17 cellular contexts compared by ENCODE assay signal in the genomic region with DNA sequence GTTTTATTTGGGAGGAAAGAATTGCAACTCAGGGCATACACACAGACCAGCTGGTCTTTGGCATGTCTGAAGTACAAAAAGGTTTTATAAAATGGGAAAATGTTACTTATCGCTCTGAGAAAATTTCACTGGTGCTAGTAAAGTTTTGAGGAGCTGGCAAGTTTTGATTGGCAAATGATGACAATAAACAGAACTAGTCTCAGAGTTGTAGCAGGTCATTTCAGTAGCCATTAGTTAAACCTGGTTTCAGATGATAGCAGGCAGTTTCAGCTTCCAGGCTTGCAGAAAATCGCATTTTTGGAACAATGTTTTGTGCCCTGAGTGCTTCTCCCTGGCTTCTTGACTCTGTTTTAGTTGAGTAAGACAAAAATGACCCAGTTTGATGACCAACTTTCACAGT. TPM values are rescaled to one million over a fixed set of nuclear protein-coding genes. Genes with fewer than 3 reads are reported as not detected.
DNase-seq lines count a peak whose midpoint lies in the region; ATAC-seq and TF ChIP-seq lines count a peak whose summit lies in the region.
"Had no signal": no experiment of that assay in that cellular context is flagged by ENCODE, and none has a peak within 500 bp of the region (broad histone marks: within the 10 kb centered on the region; RNA-seq: fewer than 3 reads in every experiment).

No MANE protein-coding gene starts in this region.

- TF ChIP-seq CTCF in DOHH2 (IDR thresholded peaks at IDR 0.05; ENCODE audit: low read depth, low read length, poor library complexity, severe bottlenecking) (no peak), SU-DHL-6 (IDR thresholded peaks at IDR 0.05; ENCODE audit: insufficient read depth, low read length, poor library complexity, severe bottlenecking) (no peak), mucosa of descending colon (IDR thresholded peaks at IDR 0.05) (no peak)

- peak overlapping the region; percentile 1 to 97 (median 31); a peak in 16 of 22 replicates for H3K27ac ChIP-seq in BLaER1 treated with 17β-estradiol and CSF1 and Interleukin-3, amounts not matched to agents 10 nM and 100 nM
- H3K27ac ChIP-seq in DOHH2 (ENCODE audit: low read depth, low read length): peak overlapping the region; percentile 2
- H3K27ac ChIP-seq in SU-DHL-6 (ENCODE audit: low read depth, low read length): peak overlapping the region; percentile 74
- H3K27ac ChIP-seq: left ventricle myocardium inferior, psoas muscle, suprapubic skin had no signal

- no peaks in the 10 kb centered on the region for H3K79me2 ChIP-seq in DOHH2 (ENCODE audit: control insufficient read depth, low read length)
- no peaks in the 10 kb centered on the region for H3K79me2 ChIP-seq in SU-DHL-6 (ENCODE audit: insufficient read depth, low read length)

- peaks cover 41 to 97% (median 66%) of the 10 kb centered on the region in 10 experiments for H3K4me1 ChIP-seq in BLaER1 treated with 17β-estradiol and CSF1 and Interleukin-3, amounts not matched to agents 10 nM and 100 nM
- H3K4me1 ChIP-seq in DOHH2 (ENCODE audit: control insufficient read depth, low read length): peaks cover 95% of the 10 kb centered on the region
- peaks cover 30% of the 10 kb centered on the region for H3K4me1 ChIP-seq in mucosa of descending colon (ENCODE audit: low read depth)

- peak overlapping the region; percentile 89 to 100 (median 96) for H3K27ac Mint-ChIP-seq in immature natural killer cell
- H3K27ac Mint-ChIP-seq: GM23338 had no signal

- H3K9me3 ChIP-seq in BLaER1 treated with 17β-estradiol and CSF1 and Interleukin-3, amounts not matched to agents 10 nM and 100 nM (replicated peaks in 1 of 11): no peaks in the 10 kb centered on the region
- H3K9me3 ChIP-seq in DOHH2 (ENCODE audit: control insufficient read depth, insufficient read depth, low read length) (no peaks in the 10 kb centered on the region), SU-DHL-6 (ENCODE audit: insufficient read depth, low read length) (no peaks in the 10 kb centered on the region), mucosa of descending colon (no peaks in the 10 kb centered on the region)
- H3K9me3 ChIP-seq: left ventricle myocardium inferior, psoas muscle, suprapubic skin had no signal

- peak overlapping the region in 3 of 11 experiments; percentile 3 to 95 (median 58); a peak in 3 of 22 replicates for H3K4me2 ChIP-seq in BLaER1 treated with 17β-estradiol and CSF1 and Interleukin-3, amounts not matched to agents 10 nM and 100 nM
- peak overlapping the region; percentile 0; the same call in 1 of the 2 replicates for H3K4me2 ChIP-seq in DOHH2 (ENCODE audit: low read length)
- H3K4me2 ChIP-seq in SU-DHL-6 (ENCODE audit: low read depth, low read length, poor library complexity, severe bottlenecking): peak overlapping the region; percentile 26
- H3K4me2 ChIP-seq: GM23338 had no signal

- DNase-seq in immature natural killer cell (no peak), mucosa of descending colon (no peak), DMS 273 (lab: John Stamatoyannopoulos, UW; ENCODE audit: unreplicated experiment) (no peak)
- DNase-seq: AML-193, anterior cingulate cortex, left ventricle myocardium inferior, NCI-H1694, NCI-H510A, psoas muscle had no signal

- no peak overlapping the region for H3K4me3 ChIP-seq in BLaER1 treated with 17β-estradiol and CSF1 and Interleukin-3, amounts not matched to agents 10 nM and 100 nM
- H3K4me3 ChIP-seq in DOHH2 (ENCODE audit: low read length) (no peak overlapping the region), SU-DHL-6 (ENCODE audit: insufficient read depth, low read length, poor library complexity, severe bottlenecking) (no peak overlapping the region), mucosa of descending colon (no peak overlapping the region)
- H3K4me3 ChIP-seq: GM23338, left ventricle myocardium inferior, psoas muscle, suprapubic skin had no signal

- no peaks in the 10 kb centered on the region for H3K9me3 Mint-ChIP-seq in immature natural killer cell
- H3K9me3 Mint-ChIP-seq: GM23338 had no signal

- H3K27me3 ChIP-seq in BLaER1 treated with 17β-estradiol and CSF1 and Interleukin-3, amounts not matched to agents 10 nM and 100 nM: no peaks in the 10 kb centered on the region
- no peaks in the 10 kb centered on the region for H3K27me3 ChIP-seq in DOHH2 (ENCODE audit: control insufficient read depth, low read length)
- no peaks in the 10 kb centered on the region for H3K27me3 ChIP-seq in SU-DHL-6 (ENCODE audit: low read length)
- H3K27me3 ChIP-seq: suprapubic skin had no signal

- intact Hi-C loops in mucosa of descending colon (cut with DNase I, micrococcal nuclease): no loop called here

- H3K36me3 ChIP-seq in BLaER1 treated with 17β-estradiol and CSF1 and Interleukin-3, amounts not matched to agents 10 nM and 100 nM: peaks cover 25 to 38% (median 29%) of the 10 kb centered on the region in 11 experiments
- H3K36me3 ChIP-seq in DOHH2 (ENCODE audit: control insufficient read depth, low read length): peaks cover 20% of the 10 kb centered on the region
- H3K36me3 ChIP-seq in SU-DHL-6 (ENCODE audit: low read length): peaks cover 16% of the 10 kb centered on the region
- peaks cover 7% of the 10 kb centered on the region for H3K36me3 ChIP-seq in mucosa of descending colon (ENCODE audit: low read depth)

- peaks cover 15 to 35% (median 29%) of the 10 kb centered on the region in 3 donors for H3K27me3 Mint-ChIP-seq in immature natural killer cell (ENCODE audit: low read depth in 3 of 3)

- H3K4me1 Mint-ChIP-seq in immature natural killer cell: peaks cover 89 to 94% of the 10 kb centered on the region in 2 donors

- ATAC-seq in mucosa of descending colon: no peak
- no peak for ATAC-seq in GM19324 (IDR thresholded peaks at IDR 0.05; ENCODE audit: low FRiP score, unreplicated experiment)
- ATAC-seq in GM18907 (IDR thresholded peaks at IDR 0.05; ENCODE audit: unreplicated experiment): no peak
- ATAC-seq: GM23338, psoas muscle had no signal

- peaks cover 23 to 30% (median 26%) of the 10 kb centered on the region in 3 donors for H3K36me3 Mint-ChIP-seq in immature natural killer cell

- H3K9ac ChIP-seq in BLaER1 treated with 17β-estradiol and CSF1 and Interleukin-3, amounts not matched to agents 10 nM and 100 nM: peak overlapping the region in 2 of 11 experiments; percentile 20 to 31; a peak in 1 of 22 replicates
- H3K9ac ChIP-seq in SU-DHL-6 (ENCODE audit: low read length): peak overlapping the region; percentile 18; the same call in 1 of the 2 replicates

- peaks cover 63% of the 10 kb centered on the region for H3F3A ChIP-seq in DOHH2 (ENCODE audit: control insufficient read depth, insufficient read depth)
- H3F3A ChIP-seq in SU-DHL-6 (ENCODE audit: insufficient read depth): peaks cover 80% of the 10 kb centered on the region

- no peaks in the 10 kb centered on the region for H3K9me2 ChIP-seq in DOHH2 (replicated peaks; ENCODE audit: control insufficient read depth, low read length)
- H3K9me2 ChIP-seq in SU-DHL-6 (replicated peaks; ENCODE audit: insufficient read depth, low read length): no peaks in the 10 kb centered on the region

- peak overlapping the region; percentile 84 for H2AFZ ChIP-seq in SU-DHL-6 (ENCODE audit: low read depth, low read length, severe bottlenecking)
- H2AFZ ChIP-seq: GM23338 had no signal

- H4K20me1 ChIP-seq in BLaER1 treated with 17β-estradiol and CSF1 and Interleukin-3, amounts not matched to agents 10 nM and 100 nM: peaks cover 5 to 34% (median 14%) of the 10 kb centered on the region in 11 experiments; a peak in 20 of 22 replicates
- H4K20me1 ChIP-seq in DOHH2 (ENCODE audit: control insufficient read depth, insufficient read depth, low read depth, low read length) (no peaks in the 10 kb centered on the region), SU-DHL-6 (ENCODE audit: low read depth, low read length) (no peaks in the 10 kb centered on the region)

- H3K4me3 Mint-ChIP-seq in immature natural killer cell: peak overlapping the region in 2 of 5 donors; percentile 5 to 60
- H3K4me3 Mint-ChIP-seq: GM23338 had no signal

RNA-seq across cellular contexts. Expression of a gene that starts 10.7 kb away (rescaled TPM):
- over 10,000 TPM; 41,154 to 70,702 (median 45,494) TPM for polyA plus RNA-seq in immature natural killer cell
- total RNA-seq in mucosa of descending colon: 1,000 to 10,000 TPM; 3,073 to 7,652 (median 5,579) TPM

RNA-seq across cellular contexts. Expression of a gene that starts 10.9 kb away (rescaled TPM):
- 10 to 100 TPM; 24.8 to 49.1 (median 41.4) TPM for polyA plus RNA-seq in immature natural killer cell
- 1 to 10 TPM; 3.9 to 6.4 (median 4.4) TPM for total RNA-seq in mucosa of descending colon
- total RNA-seq: chondrocyte, GM23338 had no signal

RNA-seq across cellular contexts. Expression of a gene that starts 14.3 kb away (rescaled TPM):
- polyA plus RNA-seq in immature natural killer cell: 10 to 100 TPM; 14.9 to 23.4 (median 19.0) TPM
- 10 to 100 TPM; 20.8 to 41.9 (median 21.5) TPM for total RNA-seq in mucosa of descending colon

RNA-seq across cellular contexts. Expression of a gene that starts 58.5 kb away (rescaled TPM):
- 10 to 100 TPM; 22.0 to 37.3 (median 26.1) TPM for polyA plus RNA-seq in immature natural killer cell
- total RNA-seq in mucosa of descending colon: 100 to 1,000 TPM in 1 of 3 donors, 10 to 100 TPM in 2; 89.9 to 135 (median 90.6) TPM

Comparison
In these comparisons a context has a peak if more than half of its experiments do, and no peak if none do; other contexts are left out.
1. H3K27ac ChIP-seq: peak in every context shown above with its lines; median percentile 74 in SU-DHL-6; 31 in BLaER1 treated with 17β-estradiol and CSF1 and Interleukin-3, amounts not matched to agents 10 nM and 100 nM; 2 in DOHH2.